10 cellular contexts compared by ENCODE assay signal in genomic region chr14:68246074-68246980, GRCh38.
DNase-seq lines count a peak whose midpoint lies in the region; ATAC-seq and TF ChIP-seq lines count a peak whose summit lies in the region.
"Had no signal": no experiment of that assay in that cellular context is flagged by ENCODE, and none has a peak within 500 bp of the region (broad histone marks: within the 10 kb centered on the region; RNA-seq: fewer than 3 reads in every experiment).

No MANE protein-coding gene starts in this region.

- POLR2A ChIA-PET in WTC11 (lab: Charles Lee): interaction anchor here (0.9 kb wide), 1 partner anchor 16 kb away, joined by 3 read pairs; no protein-coding TSS in a partner anchor
- POLR2A ChIA-PET in naive thymus-derived CD4-positive, alpha-beta T cell (lab: Charles Lee): interaction anchor here (1.2 to 13.7 kb wide), 4 partner anchors 21 to 569 kb away, joined by 3 to 233 read pairs (median 104); partner anchors contain the start of gene ZFP36L1

- TF ChIP-seq CTCF in WTC11 (IDR thresholded peaks at IDR 0.05) (no peak), parathyroid adenoma (IDR thresholded peaks at IDR 0.05) (no peak)

- H3K36me3 ChIP-seq in BLaER1 (no peaks in the 10 kb centered on the region), parathyroid adenoma (ENCODE audit: control insufficient read depth, insufficient read depth, low read length) (no peaks in the 10 kb centered on the region)
- H3K36me3 ChIP-seq in naive thymus-derived CD4-positive, alpha-beta T cell (ENCODE audit: control insufficient read depth in 2 of 3, insufficient read depth in 3 of 3, low read length in 3 of 3): no peaks in the 10 kb centered on the region

- H4K20me1 ChIP-seq in BLaER1: no peaks in the 10 kb centered on the region

- H3K36me3 Mint-ChIP-seq in WTC11: no peaks in the 10 kb centered on the region
- no peaks in the 10 kb centered on the region for H3K36me3 Mint-ChIP-seq in naive thymus-derived CD4-positive, alpha-beta T cell

- no peaks in the 10 kb centered on the region for H3K9me3 Mint-ChIP-seq in WTC11
- no peaks in the 10 kb centered on the region for H3K9me3 Mint-ChIP-seq in naive thymus-derived CD4-positive, alpha-beta T cell

- H3K79me2 ChIP-seq in parathyroid adenoma: no peaks in the 10 kb centered on the region

- H3K27me3 Mint-ChIP-seq in WTC11 (ENCODE audit: low read depth): no peaks in the 10 kb centered on the region; the same call in 1 of the 2 replicates
- H3K27me3 Mint-ChIP-seq in naive thymus-derived CD4-positive, alpha-beta T cell: no peaks in the 10 kb centered on the region

- no peak overlapping the region; the same call in 1 of the 2 replicates for H3K9ac ChIP-seq in BLaER1
- H3K9ac ChIP-seq in parathyroid adenoma: no peak overlapping the region

- H3K27ac Mint-ChIP-seq in WTC11: peak overlapping the region; percentile 16; the same call in 1 of the 2 replicates
- peak overlapping the region in 3 of 9 donors; percentile 38 to 65 (median 42) for H3K27ac Mint-ChIP-seq in naive thymus-derived CD4-positive, alpha-beta T cell

- peaks cover 59% of the 10 kb centered on the region for H3K4me1 ChIP-seq in BLaER1
- H3K4me1 ChIP-seq in parathyroid adenoma: no peaks in the 10 kb centered on the region
- peaks cover 0 to 6% of the 10 kb centered on the region in 2 donors for H3K4me1 ChIP-seq in naive thymus-derived CD4-positive, alpha-beta T cell (ENCODE audit: control insufficient read depth in 2 of 2, insufficient read depth in 2 of 2, low read length in 2 of 2)

- no peak overlapping the region for H2AFZ ChIP-seq in parathyroid adenoma

- H3K4me3 ChIP-seq in BLaER1: no peak overlapping the region
- H3K4me3 ChIP-seq in parathyroid adenoma (ENCODE audit: low read depth, low read length): no peak overlapping the region
- no peak overlapping the region for H3K4me3 ChIP-seq in naive thymus-derived CD4-positive, alpha-beta T cell (ENCODE audit: low read length)

- 0 out of 2 replicates have a peak overlapping the region, but pooled peaks have one; percentile 5 for H3K27ac ChIP-seq in BLaER1
- H3K27ac ChIP-seq in parathyroid adenoma: peak overlapping the region; percentile 50
- H3K27ac ChIP-seq in naive thymus-derived CD4-positive, alpha-beta T cell (ENCODE audit: low read depth, low read length): no peak overlapping the region

- peaks cover 72% of the 10 kb centered on the region for H3K4me1 Mint-ChIP-seq in WTC11
- peaks cover 9 to 35% (median 31%) of the 10 kb centered on the region in 7 donors for H3K4me1 Mint-ChIP-seq in naive thymus-derived CD4-positive, alpha-beta T cell

- intact Hi-C loops in left cardiac atrium (cut with DNase I): loop anchor here (5.0 kb wide), 3 partner anchors 104 to 571 kb away; no protein-coding TSS in a partner anchor
- intact Hi-C loops in naive thymus-derived CD4-positive, alpha-beta T cell (cut with micrococcal nuclease): loop anchor here (10.0 kb wide), 2 partner anchors 438 to 858 kb away; no protein-coding TSS in a partner anchor

- DNase-seq in WTC11 (ENCODE audit: low spot score): no peak
- no peak for DNase-seq in left cardiac atrium
- no peak for DNase-seq in NCI-H774 (lab: John Stamatoyannopoulos, UW)
- no peak for DNase-seq in naive thymus-derived CD4-positive, alpha-beta T cell
- DNase-seq: central memory CD4-positive, alpha-beta T cell; kidney glomerular epithelial cell had no signal

- H3K27me3 ChIP-seq in BLaER1 (no peaks in the 10 kb centered on the region), parathyroid adenoma (ENCODE audit: control insufficient read depth, insufficient read depth, low read length) (no peaks in the 10 kb centered on the region)
- H3K27me3 ChIP-seq in naive thymus-derived CD4-positive, alpha-beta T cell (ENCODE audit: control insufficient read depth in 2 of 2, insufficient read depth in 2 of 2, low read length in 2 of 2): no peaks in the 10 kb centered on the region

- no peak for ATAC-seq in WTC11
- peak; percentile 27 to 40 for ATAC-seq in left cardiac atrium
- ATAC-seq in GM21825 (IDR thresholded peaks at IDR 0.05; ENCODE audit: unreplicated experiment): no peak
- no peak for ATAC-seq in naive thymus-derived CD4-positive, alpha-beta T cell
- no peak for ATAC-seq in HG03571 (IDR thresholded peaks at IDR 0.05; ENCODE audit: unreplicated experiment)

- CTCF ChIA-PET in WTC11 (lab: Charles Lee): interaction anchor here (1.0 to 4.9 kb wide), 8 partner anchors 13 to 598 kb away, joined by 3 to 34 read pairs (median 3); no protein-coding TSS in a partner anchor
- CTCF ChIA-PET in naive thymus-derived CD4-positive, alpha-beta T cell (lab: Charles Lee): interaction anchor here (0.7 to 17.4 kb wide), 5 partner anchors 37 to 597 kb away, joined by 3 to 219 read pairs (median 45); no protein-coding TSS in a partner anchor

- H3K4me2 ChIP-seq in BLaER1: peak overlapping the region; percentile 76
- no peak overlapping the region for H3K4me2 ChIP-seq in parathyroid adenoma (ENCODE audit: low read length)

- H3K4me3 Mint-ChIP-seq in WTC11: no peak overlapping the region
- no peak overlapping the region for H3K4me3 Mint-ChIP-seq in naive thymus-derived CD4-positive, alpha-beta T cell

- H3K9me3 ChIP-seq in BLaER1: no peaks in the 10 kb centered on the region
- H3K9me3 ChIP-seq in parathyroid adenoma (ENCODE audit: control insufficient read depth, low read length): no peaks in the 10 kb centered on the region
- no peaks in the 10 kb centered on the region for H3K9me3 ChIP-seq in naive thymus-derived CD4-positive, alpha-beta T cell (ENCODE audit: control insufficient read depth in 2 of 3, low read length in 3 of 3)

TF ChIP-seq in WTC11, 78 proteins besides CTCF, POLR2A, EP300 and RAD21:
- no peak for TF ChIP-seq ESRRA (CRISPR knock-in tag; IDR thresholded peaks at IDR 0.05; ENCODE audit: borderline replicate concordance)
- no peak for TF ChIP-seq MAX (CRISPR knock-in tag; IDR thresholded peaks at IDR 0.05)
- TF ChIP-seq NR2C2 (CRISPR knock-in tag; IDR thresholded peaks at IDR 0.05): no peak

Comparison
In these comparisons a context has a peak if more than half of its experiments do, and no peak if none do; other contexts are left out.
1. ATAC-seq: peak in left cardiac atrium (2 of 2); none in WTC11 (single experiment), GM21825 (single experiment), naive thymus-derived CD4-positive, alpha-beta T cell (single experiment) and HG03571 (single experiment).